Comparison of ENCODE assay signal across 12 cellular contexts in the genomic region with DNA sequence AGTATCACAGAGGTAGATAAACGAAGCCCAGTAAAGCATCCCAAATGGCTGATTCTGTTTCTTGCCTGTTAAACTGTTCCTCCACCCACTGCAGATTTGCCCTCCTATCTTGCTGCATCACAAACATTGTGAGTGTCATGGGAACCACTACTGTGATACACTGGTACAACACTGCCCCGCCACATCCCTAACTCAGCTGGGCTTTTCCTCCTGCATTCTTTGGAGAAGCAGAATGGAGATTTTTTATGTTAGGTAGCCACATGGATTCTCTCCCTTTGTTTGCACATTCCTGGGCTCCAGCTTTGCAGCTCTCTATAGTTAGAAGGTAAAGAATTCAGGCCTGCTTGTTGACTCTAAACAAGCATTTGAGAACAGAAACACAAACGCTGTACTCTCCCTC.
DNase-seq lines count a peak whose midpoint lies in the region; ATAC-seq, FAIRE-seq and TF ChIP-seq lines count a peak whose summit lies in the region.
"Had no signal": no experiment of that assay in that cellular context is flagged by ENCODE, and none has a peak within 500 bp of the region (broad histone marks: within the 10 kb centered on the region; RNA-seq: fewer than 3 reads in every experiment).

No MANE protein-coding gene starts in this region.

- H3K4me3 Mint-ChIP-seq in type B pancreatic cell = no peak overlapping the region
- H3K4me3 Mint-ChIP-seq: IgD-negative memory B cell had no signal

- H3K36me3 ChIP-seq in HepG2 (replicated peaks in 1 of 2; ENCODE audit: control insufficient read depth in 1 of 2, insufficient read depth in 2 of 2, low read length in 2 of 2) (peaks cover 10 to 49% of the 10 kb centered on the region in 2 experiments; a peak in 4 of 5 replicates), right lobe of liver (peaks cover 0 to 7% (median 2%) of the 10 kb centered on the region in 4 donors), iPS-18a (ENCODE audit: control insufficient read depth, low read depth, low read length) (peaks cover 7% of the 10 kb centered on the region), spleen (peaks cover 0 to 57% (median 25%) of the 10 kb centered on the region in 6 donors), trophoblast cell (ENCODE audit: control insufficient read depth in 1 of 2, insufficient read depth in 2 of 2, low read length in 2 of 2) (peaks cover 4 to 6% of the 10 kb centered on the region in 2 experiments)
- H3K36me3 ChIP-seq: adrenal gland had no signal

- H3K27ac ChIP-seq in HepG2 (ENCODE audit: extremely low read length, insufficient read depth, low read length) (no peak overlapping the region), right lobe of liver (no peak overlapping the region), iPS-18a (ENCODE audit: low read length) (peak overlapping the region; percentile 88), spleen (no peak overlapping the region), trophoblast cell (ENCODE audit: low read depth, low read length) (no peak overlapping the region)
- H3K27ac ChIP-seq: C4-2B had no signal

- H3K27me3 ChIP-seq in HepG2 (ENCODE audit: control insufficient read depth in 1 of 2, insufficient read depth in 2 of 2, low read length in 2 of 2) (no peaks in the 10 kb centered on the region), right lobe of liver (no peaks in the 10 kb centered on the region), iPS-18a (ENCODE audit: control insufficient read depth, insufficient read depth, low read length) (no peaks in the 10 kb centered on the region), spleen (replicated peaks in 1 of 7) (no peaks in the 10 kb centered on the region), trophoblast cell (ENCODE audit: insufficient read depth, low read length) (no peaks in the 10 kb centered on the region)
- H3K27me3 ChIP-seq: adrenal gland had no signal

- peaks cover 17% of the 10 kb centered on the region for H3K36me3 Mint-ChIP-seq in type B pancreatic cell

- no peak overlapping the region for H4K91ac ChIP-seq in trophoblast cell (ENCODE audit: low read depth, low read length)

- no peak overlapping the region for H3K18ac ChIP-seq in trophoblast cell (ENCODE audit: low read length)

- no peak for TF ChIP-seq EP300 in HepG2 (IDR thresholded peaks at IDR 0.05; ENCODE audit: low read depth in 2 of 2, low read length in 2 of 2)
- no peak for TF ChIP-seq EP300 in HepG2 (CRISPR knock-in tag; IDR thresholded peaks at IDR 0.05; ENCODE audit: borderline replicate concordance)

- no peak overlapping the region for H3K14ac ChIP-seq in trophoblast cell (ENCODE audit: low read length)

- TF ChIP-seq POLR2A in HepG2 (IDR thresholded peaks at IDR 0.05; ENCODE audit: insufficient read depth in 1 of 2, low read depth in 2 of 2, low read length in 2 of 2) (no peak), right lobe of liver (IDR thresholded peaks at IDR 0.05) (no peak), spleen (IDR thresholded peaks at IDR 0.05) (no peak), H54 (IDR thresholded peaks at IDR 0.05; ENCODE audit: low read depth, low read length) (no peak)

- peaks cover 26% of the 10 kb centered on the region for H3K4me1 Mint-ChIP-seq in type B pancreatic cell (ENCODE audit: unreplicated experiment)

- H3K4me1 ChIP-seq in HepG2 (ENCODE audit: insufficient read depth, low read length) (peaks cover 12% of the 10 kb centered on the region), right lobe of liver (peaks cover 0 to 12% (median 4%) of the 10 kb centered on the region in 4 donors), iPS-18a (ENCODE audit: control insufficient read depth, low read depth, low read length) (peaks cover 42% of the 10 kb centered on the region), spleen (peaks cover 0 to 36% (median 10%) of the 10 kb centered on the region in 6 donors), trophoblast cell (ENCODE audit: control insufficient read depth in 1 of 2, insufficient read depth in 2 of 2, low read length in 2 of 2) (peaks cover 4 to 8% of the 10 kb centered on the region in 2 experiments)

- no peak overlapping the region for H2BK120ac ChIP-seq in trophoblast cell (ENCODE audit: insufficient read depth, low read length, poor library complexity)

- no peak overlapping the region for H2AK5ac ChIP-seq in trophoblast cell (ENCODE audit: low read length)

- intact Hi-C loops in HepG2 (cut with micrococcal nuclease; ENCODE audit: unreplicated experiment) = no loop called here
- intact Hi-C loops in right lobe of liver (cut with DNase I) = no loop called here
- intact Hi-C loops in spleen (cut with DNase I; ENCODE audit: low total_unique reads) = no loop called here

- H3K23ac ChIP-seq in trophoblast cell (ENCODE audit: low read length) = no peak overlapping the region

- BruUV-seq in HepG2 (replicated peaks; lab: Mats Ljungman, UMichigan) = no TSS peak

- H4K8ac ChIP-seq in trophoblast cell (ENCODE audit: low read depth, low read length) = no peak overlapping the region

- FAIRE-seq in HepG2 (lab: Jason Lieb, UNC) (no peak), H54 (lab: Jason Lieb, UNC) (no peak)

- TF ChIP-seq CTCF in HepG2 (CRISPR knock-in tag; IDR thresholded peaks at IDR 0.05) (no peak), right lobe of liver (IDR thresholded peaks at IDR 0.05) (no peak), type B pancreatic cell (conservative IDR thresholded peaks at IDR 0.05) (no peak), spleen (IDR thresholded peaks at IDR 0.05 in 8 of 11, conservative IDR thresholded peaks at IDR 0.05 in 3 of 11) (no peak)

- ATAC-seq in HepG2 (peak; percentile 76), right lobe of liver (no peak)

- H3K4me3 ChIP-seq in HepG2 (replicated peaks in 1 of 3; ENCODE audit: insufficient read depth in 1 of 3, low read depth in 2 of 3, low read length in 3 of 3) = no peak overlapping the region
- H3K4me3 ChIP-seq in right lobe of liver = no peak overlapping the region
- H3K4me3 ChIP-seq in iPS-18a (ENCODE audit: low read length) = peak overlapping the region; percentile 14
- H3K4me3 ChIP-seq in spleen = no peak overlapping the region
- H3K4me3 ChIP-seq in trophoblast cell (ENCODE audit: low read depth, low read length) = no peak overlapping the region
- H3K4me3 ChIP-seq: adrenal gland had no signal

- H3K9me3 Mint-ChIP-seq in type B pancreatic cell = no peaks in the 10 kb centered on the region

- H2AFZ ChIP-seq in HepG2 (ENCODE audit: low read length) (no peak overlapping the region), trophoblast cell (ENCODE audit: insufficient read depth, low read length, poor library complexity) (no peak overlapping the region)

- no peaks in the 10 kb centered on the region for H3K27me3 Mint-ChIP-seq in type B pancreatic cell
- H3K27me3 Mint-ChIP-seq: IgD-negative memory B cell had no signal

- H3K9me3 ChIP-seq in HepG2 (ENCODE audit: low read length) = no peaks in the 10 kb centered on the region
- no peaks in the 10 kb centered on the region for H3K9me3 ChIP-seq in right lobe of liver
- no peaks in the 10 kb centered on the region for H3K9me3 ChIP-seq in iPS-18a (ENCODE audit: control insufficient read depth, low read depth, low read length)
- H3K9me3 ChIP-seq in spleen = no peaks in the 10 kb centered on the region
- H3K9me3 ChIP-seq in trophoblast cell (ENCODE audit: insufficient read depth, low read depth, low read length) = no peaks in the 10 kb centered on the region
- H3K9me3 ChIP-seq: adrenal gland had no signal

- H2BK5ac ChIP-seq in trophoblast cell (ENCODE audit: low read depth, low read length, poor library complexity) = no peak overlapping the region

- H3K9ac ChIP-seq in HepG2 (ENCODE audit: insufficient read depth, low read depth, low read length) (no peak overlapping the region), iPS-18a (ENCODE audit: low read length) (peak overlapping the region; percentile 66), trophoblast cell (ENCODE audit: low read length) (no peak overlapping the region)

- no peak for TF ChIP-seq RAD21 in HepG2 (CRISPR knock-in tag; IDR thresholded peaks at IDR 0.05)

- H3K79me1 ChIP-seq in trophoblast cell (ENCODE audit: low read length) = no peaks in the 10 kb centered on the region

- no peak overlapping the region for H2BK12ac ChIP-seq in trophoblast cell (ENCODE audit: low read length)

- in situ Hi-C loops in HepG2 (cut with HindIII; ENCODE audit: extremely low pct_ligation_motif_present, low pct_unique_long_range_greater_than_20kb) = no loop called here

- DNase-seq in HepG2 (ENCODE audit: low spot score) (peak; percentile 73), right lobe of liver (no peak), astrocyte of the hippocampus (ENCODE audit: low read depth, low spot score) (peak; percentile 89), type B pancreatic cell (ENCODE audit: extremely low spot score, unreplicated experiment) (no peak), spleen (no peak), H54 (ENCODE audit: insufficient read length, low spot score) (no peak), trophoblast cell (no peak)
- DNase-seq: adrenal gland, T-helper 1 cell had no signal

- H3K4me2 ChIP-seq in HepG2 (ENCODE audit: low read depth, low read length) = no peak overlapping the region
- H3K4me2 ChIP-seq in trophoblast cell (ENCODE audit: low read length) = no peak overlapping the region

- 74% methylated on average over 3 of the region's 3 CpGs for whole genome bisulfite sequencing in HepG2 (ENCODE audit: low lambda C conversion rate)
- WGBS in right lobe of liver (ENCODE audit: insufficient coverage, low coverage, low lambda C conversion rate, missing lambda C conversion rate) = 75% methylated on average over 3 of the region's 3 CpGs
- WGBS in spleen, 5 donors = 88 to 93% (median 89%) methylated on average over 3 of the region's 3 CpGs
- no CpG with 5 or more reads among the region's 3 CpGs for WGBS in trophoblast cell (ENCODE audit: extremely low coverage, insufficient coverage, insufficient read length)

- no peak overlapping the region for H3K4ac ChIP-seq in trophoblast cell (ENCODE audit: low read depth, low read length)

- peak overlapping the region; percentile 12 for H3K27ac Mint-ChIP-seq in type B pancreatic cell

- POLR2A ChIA-PET in HepG2 (lab: Yijun Ruan, JAX) = interaction anchor here (0.6 kb wide), 1 partner anchor 27 kb away, joined by 3 read pairs; no protein-coding TSS in a partner anchor

- H4K12ac ChIP-seq in trophoblast cell (ENCODE audit: low read depth, low read length) = no peak overlapping the region

- H3K79me2 ChIP-seq in HepG2 (ENCODE audit: insufficient read depth, low read length) (no peaks in the 10 kb centered on the region), trophoblast cell (ENCODE audit: control insufficient read depth, insufficient read depth, low read length, poor library complexity) (no peaks in the 10 kb centered on the region)

- CTCF ChIA-PET in HepG2 (lab: Yijun Ruan, JAX; ENCODE audit: low intra/inter-chr PET ratio, low total read pairs) = no interaction called here

- H4K20me1 ChIP-seq in HepG2 (ENCODE audit: insufficient read depth, low read length) = no peaks in the 10 kb centered on the region

TF ChIP-seq in HepG2, 621 proteins besides CTCF, POLR2A, EP300 and RAD21 (continues in another document):
- TF ChIP-seq RFX1 (IDR thresholded peaks at IDR 0.05) = peak; percentile 29; the same call in 1 of the 2 replicates

Comparison
In these comparisons a context has a peak if more than half of its experiments do, and no peak if none do; other contexts are left out.
1. DNase-seq: peak in HepG2 (single experiment) and astrocyte of the hippocampus (single experiment); none in right lobe of liver (0 of 3), type B pancreatic cell (single experiment), spleen (single experiment), H54 (single experiment) and trophoblast cell (0 of 2).